In genomic region chr1:3642921-3643675, GRCh38 we compare ENCODE assay signal across 2 cellular contexts.
A peak's percentile ranks its signal among the peaks of the same experiment; 100 is the strongest.
TF ChIP-seq lines count a peak whose summit lies in the region.

No MANE protein-coding gene starts in this region.

TF ChIP-seq in WTC11, 78 proteins besides CTCF, POLR2A, EP300 and RAD21:
- TF ChIP-seq JAZF1 (CRISPR knock-in tag; IDR thresholded peaks at IDR 0.05) = no peak
- TF ChIP-seq, protein P1, sequence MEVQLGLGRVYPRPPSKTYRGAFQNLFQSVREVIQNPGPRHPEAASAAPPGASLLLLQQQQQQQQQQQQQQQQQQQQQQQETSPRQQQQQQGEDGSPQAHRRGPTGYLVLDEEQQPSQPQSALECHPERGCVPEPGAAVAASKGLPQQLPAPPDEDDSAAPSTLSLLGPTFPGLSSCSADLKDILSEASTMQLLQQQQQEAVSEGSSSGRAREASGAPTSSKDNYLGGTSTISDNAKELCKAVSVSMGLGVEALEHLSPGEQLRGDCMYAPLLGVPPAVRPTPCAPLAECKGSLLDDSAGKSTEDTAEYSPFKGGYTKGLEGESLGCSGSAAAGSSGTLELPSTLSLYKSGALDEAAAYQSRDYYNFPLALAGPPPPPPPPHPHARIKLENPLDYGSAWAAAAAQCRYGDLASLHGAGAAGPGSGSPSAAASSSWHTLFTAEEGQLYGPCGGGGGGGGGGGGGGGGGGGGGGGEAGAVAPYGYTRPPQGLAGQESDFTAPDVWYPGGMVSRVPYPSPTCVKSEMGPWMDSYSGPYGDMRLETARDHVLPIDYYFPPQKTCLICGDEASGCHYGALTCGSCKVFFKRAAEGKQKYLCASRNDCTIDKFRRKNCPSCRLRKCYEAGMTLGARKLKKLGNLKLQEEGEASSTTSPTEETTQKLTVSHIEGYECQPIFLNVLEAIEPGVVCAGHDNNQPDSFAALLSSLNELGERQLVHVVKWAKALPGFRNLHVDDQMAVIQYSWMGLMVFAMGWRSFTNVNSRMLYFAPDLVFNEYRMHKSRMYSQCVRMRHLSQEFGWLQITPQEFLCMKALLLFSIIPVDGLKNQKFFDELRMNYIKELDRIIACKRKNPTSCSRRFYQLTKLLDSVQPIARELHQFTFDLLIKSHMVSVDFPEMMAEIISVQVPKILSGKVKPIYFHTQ (CRISPR knock-in tag; IDR thresholded peaks at IDR 0.05) = no peak
- TF ChIP-seq SOX15 (CRISPR knock-in tag; IDR thresholded peaks at IDR 0.05) = no peak
- TF ChIP-seq KAT7 (CRISPR knock-in tag; IDR thresholded peaks at IDR 0.05; ENCODE audit: borderline replicate concordance) = no peak
- TF ChIP-seq, protein P2, sequence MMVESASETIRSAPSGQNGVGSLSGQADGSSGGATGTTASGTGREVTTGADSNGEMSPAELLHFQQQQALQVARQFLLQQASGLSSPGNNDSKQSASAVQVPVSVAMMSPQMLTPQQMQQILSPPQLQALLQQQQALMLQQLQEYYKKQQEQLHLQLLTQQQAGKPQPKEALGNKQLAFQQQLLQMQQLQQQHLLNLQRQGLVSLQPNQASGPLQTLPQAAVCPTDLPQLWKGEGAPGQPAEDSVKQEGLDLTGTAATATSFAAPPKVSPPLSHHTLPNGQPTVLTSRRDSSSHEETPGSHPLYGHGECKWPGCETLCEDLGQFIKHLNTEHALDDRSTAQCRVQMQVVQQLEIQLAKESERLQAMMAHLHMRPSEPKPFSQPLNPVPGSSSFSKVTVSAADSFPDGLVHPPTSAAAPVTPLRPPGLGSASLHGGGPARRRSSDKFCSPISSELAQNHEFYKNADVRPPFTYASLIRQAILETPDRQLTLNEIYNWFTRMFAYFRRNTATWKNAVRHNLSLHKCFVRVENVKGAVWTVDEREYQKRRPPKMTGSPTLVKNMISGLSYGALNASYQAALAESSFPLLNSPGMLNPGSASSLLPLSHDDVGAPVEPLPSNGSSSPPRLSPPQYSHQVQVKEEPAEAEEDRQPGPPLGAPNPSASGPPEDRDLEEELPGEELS (CRISPR knock-in tag; IDR thresholded peaks at IDR 0.05) = no peak
- TF ChIP-seq MLX (CRISPR knock-in tag; IDR thresholded peaks at IDR 0.05) = no peak
- no peak for TF ChIP-seq ZNF317 (CRISPR knock-in tag; IDR thresholded peaks at IDR 0.05; ENCODE audit: borderline replicate concordance, low read depth)
- no peak for TF ChIP-seq ZBTB21 (CRISPR knock-in tag; IDR thresholded peaks at IDR 0.05; ENCODE audit: borderline replicate concordance)
- TF ChIP-seq SMAD4 (CRISPR knock-in tag; IDR thresholded peaks at IDR 0.05) = no peak
- TF ChIP-seq, protein P3, sequence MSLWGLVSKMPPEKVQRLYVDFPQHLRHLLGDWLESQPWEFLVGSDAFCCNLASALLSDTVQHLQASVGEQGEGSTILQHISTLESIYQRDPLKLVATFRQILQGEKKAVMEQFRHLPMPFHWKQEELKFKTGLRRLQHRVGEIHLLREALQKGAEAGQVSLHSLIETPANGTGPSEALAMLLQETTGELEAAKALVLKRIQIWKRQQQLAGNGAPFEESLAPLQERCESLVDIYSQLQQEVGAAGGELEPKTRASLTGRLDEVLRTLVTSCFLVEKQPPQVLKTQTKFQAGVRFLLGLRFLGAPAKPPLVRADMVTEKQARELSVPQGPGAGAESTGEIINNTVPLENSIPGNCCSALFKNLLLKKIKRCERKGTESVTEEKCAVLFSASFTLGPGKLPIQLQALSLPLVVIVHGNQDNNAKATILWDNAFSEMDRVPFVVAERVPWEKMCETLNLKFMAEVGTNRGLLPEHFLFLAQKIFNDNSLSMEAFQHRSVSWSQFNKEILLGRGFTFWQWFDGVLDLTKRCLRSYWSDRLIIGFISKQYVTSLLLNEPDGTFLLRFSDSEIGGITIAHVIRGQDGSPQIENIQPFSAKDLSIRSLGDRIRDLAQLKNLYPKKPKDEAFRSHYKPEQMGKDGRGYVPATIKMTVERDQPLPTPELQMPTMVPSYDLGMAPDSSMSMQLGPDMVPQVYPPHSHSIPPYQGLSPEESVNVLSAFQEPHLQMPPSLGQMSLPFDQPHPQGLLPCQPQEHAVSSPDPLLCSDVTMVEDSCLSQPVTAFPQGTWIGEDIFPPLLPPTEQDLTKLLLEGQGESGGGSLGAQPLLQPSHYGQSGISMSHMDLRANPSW (CRISPR knock-in tag; conservative IDR thresholded peaks at IDR 0.05; ENCODE audit: low read depth) = no peak
- no peak for TF ChIP-seq OVOL2 (CRISPR knock-in tag; IDR thresholded peaks at IDR 0.05; ENCODE audit: borderline replicate concordance)

TF ChIP-seq in K562, 482 proteins besides CTCF, POLR2A, EP300 and RAD21:
- TF ChIP-seq ZNF121 (CRISPR knock-in tag; conservative IDR thresholded peaks at IDR 0.05) (no peak), POLR2G (IDR thresholded peaks at IDR 0.05; ENCODE audit: low read depth, low read length) (0 out of 2 replicates have a peak, but pooled peaks have one; percentile 29), GABPA (tag; conservative IDR thresholded peaks at IDR 0.05; ENCODE audit: low read depth) (no peak), TAF15 (IDR thresholded peaks at IDR 0.05; ENCODE audit: low read depth, low read length) (no peak), SMARCC2 (IDR thresholded peaks at IDR 0.05; ENCODE audit: low read depth) (no peak), BRCA1 (IDR thresholded peaks at IDR 0.05) (no peak), BRCA1 (CRISPR knock-in tag; IDR thresholded peaks at IDR 0.05) (no peak), ZBTB49 (CRISPR knock-in tag; IDR thresholded peaks at IDR 0.05; ENCODE audit: borderline replicate concordance) (no peak), TEAD1 (CRISPR knock-in tag; IDR thresholded peaks at IDR 0.05) (no peak)
- TF ChIP-seq, protein P4, sequence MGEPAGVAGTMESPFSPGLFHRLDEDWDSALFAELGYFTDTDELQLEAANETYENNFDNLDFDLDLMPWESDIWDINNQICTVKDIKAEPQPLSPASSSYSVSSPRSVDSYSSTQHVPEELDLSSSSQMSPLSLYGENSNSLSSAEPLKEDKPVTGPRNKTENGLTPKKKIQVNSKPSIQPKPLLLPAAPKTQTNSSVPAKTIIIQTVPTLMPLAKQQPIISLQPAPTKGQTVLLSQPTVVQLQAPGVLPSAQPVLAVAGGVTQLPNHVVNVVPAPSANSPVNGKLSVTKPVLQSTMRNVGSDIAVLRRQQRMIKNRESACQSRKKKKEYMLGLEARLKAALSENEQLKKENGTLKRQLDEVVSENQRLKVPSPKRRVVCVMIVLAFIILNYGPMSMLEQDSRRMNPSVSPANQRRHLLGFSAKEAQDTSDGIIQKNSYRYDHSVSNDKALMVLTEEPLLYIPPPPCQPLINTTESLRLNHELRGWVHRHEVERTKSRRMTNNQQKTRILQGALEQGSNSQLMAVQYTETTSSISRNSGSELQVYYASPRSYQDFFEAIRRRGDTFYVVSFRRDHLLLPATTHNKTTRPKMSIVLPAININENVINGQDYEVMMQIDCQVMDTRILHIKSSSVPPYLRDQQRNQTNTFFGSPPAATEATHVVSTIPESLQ (CRISPR knock-in tag; IDR thresholded peaks at IDR 0.05) = no peak
- TF ChIP-seq, protein P5, sequence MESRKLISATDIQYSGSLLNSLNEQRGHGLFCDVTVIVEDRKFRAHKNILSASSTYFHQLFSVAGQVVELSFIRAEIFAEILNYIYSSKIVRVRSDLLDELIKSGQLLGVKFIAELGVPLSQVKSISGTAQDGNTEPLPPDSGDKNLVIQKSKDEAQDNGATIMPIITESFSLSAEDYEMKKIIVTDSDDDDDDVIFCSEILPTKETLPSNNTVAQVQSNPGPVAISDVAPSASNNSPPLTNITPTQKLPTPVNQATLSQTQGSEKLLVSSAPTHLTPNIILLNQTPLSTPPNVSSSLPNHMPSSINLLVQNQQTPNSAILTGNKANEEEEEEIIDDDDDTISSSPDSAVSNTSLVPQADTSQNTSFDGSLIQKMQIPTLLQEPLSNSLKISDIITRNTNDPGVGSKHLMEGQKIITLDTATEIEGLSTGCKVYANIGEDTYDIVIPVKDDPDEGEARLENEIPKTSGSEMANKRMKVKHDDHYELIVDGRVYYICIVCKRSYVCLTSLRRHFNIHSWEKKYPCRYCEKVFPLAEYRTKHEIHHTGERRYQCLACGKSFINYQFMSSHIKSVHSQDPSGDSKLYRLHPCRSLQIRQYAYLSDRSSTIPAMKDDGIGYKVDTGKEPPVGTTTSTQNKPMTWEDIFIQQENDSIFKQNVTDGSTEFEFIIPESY (CRISPR knock-in tag; IDR thresholded peaks at IDR 0.05) = 0 out of 2 replicates have a peak, but pooled peaks have one; percentile 34
TF ChIP-seq in K562: peak in this region for 2.
